Comparison of ENCODE assay signal across 27 cellular contexts in the genomic region with DNA sequence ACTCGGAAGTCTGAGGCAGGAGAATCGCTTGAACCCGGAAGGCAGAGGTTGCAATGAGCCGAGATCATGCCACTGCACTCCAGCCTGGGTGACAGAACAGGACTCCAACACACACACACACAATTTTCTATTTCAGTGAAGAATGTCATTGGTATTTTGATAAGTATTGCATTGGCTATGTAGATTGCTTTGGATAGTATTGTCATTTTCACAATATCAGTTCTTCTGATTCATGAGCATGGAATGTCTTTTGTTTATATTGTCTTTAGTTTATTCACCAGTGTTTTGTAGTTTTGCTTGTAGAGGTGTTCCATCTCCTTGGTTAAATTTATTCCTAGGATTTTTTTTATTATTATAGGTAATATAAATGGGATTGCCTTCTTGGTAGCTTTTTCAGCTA.
DNase-seq lines count a peak whose midpoint lies in the region; ATAC-seq and TF ChIP-seq lines count a peak whose summit lies in the region.
"Had no signal": no experiment of that assay in that cellular context is flagged by ENCODE, and none has a peak within 500 bp of the region (broad histone marks: within the 10 kb centered on the region; RNA-seq: fewer than 3 reads in every experiment).

No MANE protein-coding gene starts in this region.

- H3K36me3 ChIP-seq in mammary epithelial cell (ENCODE audit: insufficient read depth, low read length): no peaks in the 10 kb centered on the region
- H3K36me3 ChIP-seq: adrenal gland, heart right ventricle, lower lobe of right lung, upper lobe of left lung had no signal

- no peaks in the 10 kb centered on the region for H3K4me1 ChIP-seq in mammary epithelial cell (ENCODE audit: insufficient read depth, low read length)
- H3K4me1 ChIP-seq: adrenal gland, heart right ventricle, lower lobe of right lung, upper lobe of left lung had no signal

- no peak overlapping the region for H3K4me3 ChIP-seq in mammary epithelial cell (replicated peaks in 1 of 3; ENCODE audit: insufficient read depth in 1 of 3, low read depth in 2 of 3, low read length in 3 of 3)
- H3K4me3 ChIP-seq: adrenal gland, heart right ventricle, lower lobe of right lung, PC-9, smooth muscle cell, upper lobe of left lung had no signal

- H3K9me3 ChIP-seq in mammary epithelial cell (replicated peaks; ENCODE audit: insufficient read depth, low read length): no peaks in the 10 kb centered on the region
- H3K9me3 ChIP-seq: adrenal gland, heart right ventricle, lower lobe of right lung, upper lobe of left lung had no signal

- no peak overlapping the region for H3K27ac ChIP-seq in mammary epithelial cell (ENCODE audit: insufficient read depth, low read depth, low read length)
- H3K27ac ChIP-seq: adrenal gland, epithelial cell of prostate, heart right ventricle, lower lobe of right lung, PC-9, upper lobe of left lung had no signal

- no peak overlapping the region for H3K4me2 ChIP-seq in mammary epithelial cell (ENCODE audit: insufficient read depth, low read depth, low read length)
- H3K4me2 ChIP-seq: PC-9, smooth muscle cell had no signal

- no TSS peak for BruUV-seq in mammary epithelial cell (replicated peaks; lab: Mats Ljungman, UMichigan)

- H4K20me1 ChIP-seq in mammary epithelial cell (ENCODE audit: insufficient read depth, low read length): no peaks in the 10 kb centered on the region

- CTCF ChIA-PET in mammary epithelial cell (lab: Charles Lee; ENCODE audit: low non-redundant PET) (no interaction called here), HEK293T (lab: Yijun Ruan, JAX) (no interaction called here)

- no peak overlapping the region for H2AFZ ChIP-seq in mammary epithelial cell (ENCODE audit: low read depth, low read length)
- H2AFZ ChIP-seq: PC-9 had no signal

- H3K79me2 ChIP-seq in mammary epithelial cell (ENCODE audit: insufficient read depth, low read length): no peaks in the 10 kb centered on the region

- peak; percentile 1 for DNase-seq in A172 (ENCODE audit: low spot score)
- peak; percentile 42 for DNase-seq in HT1080 (ENCODE audit: low read depth)
- DNase-seq in mammary epithelial cell: peak; percentile 1
- DNase-seq in kidney glomerular epithelial cell (lab: John Stamatoyannopoulos, UW): peak; percentile 15
- no peak for DNase-seq in hippocampal formation (lab: John Stamatoyannopoulos, UW)
- no peak for DNase-seq in HEK293T (ENCODE audit: extremely low spot score)
- DNase-seq in Right ventricle myocardium inferior (ENCODE audit: missing footprints): no peak
- DNase-seq: 8988T; activated CD4-positive, alpha-beta memory T cell treated with anti-CD3 and anti-CD28 coated beads for 36 hours; activated CD4-positive, alpha-beta T cell treated with anti-CD3 and anti-CD28 coated beads for 1 hour; activated CD8-positive, alpha-beta memory T cell treated with anti-CD3 and anti-CD28 coated beads, Interleukin-2, amount 50 U/mL, for 4 hours; activated naive CD4-positive, alpha-beta T cell treated with anti-CD3 and anti-CD28 coated beads for 36 hours; adrenal gland; DND-41; heart right ventricle; Kasumi-1; lower lobe of right lung; NCI-H146; NCI-H226; NCI-H526 treated with DMSO at 0.1 percent for 48 hours; PC-9; SHP77 treated with DMSO at 0.1 percent for 48 hours; stimulated activated naive CD4-positive, alpha-beta T cell; upper lobe of left lung had no signal

- no peak for TF ChIP-seq CTCF in mammary epithelial cell (conservative IDR thresholded peaks at IDR 0.05 in 1 of 2, IDR thresholded peaks at IDR 0.05 in 1 of 2; ENCODE audit: extremely low read depth in 1 of 2, insufficient read depth in 1 of 2, low read depth in 1 of 2, low read length in 2 of 2)

- in situ Hi-C loops in mammary epithelial cell (cut with MboI; ENCODE audit: low sequenced_read_pairs in 2 of 2): no loop called here

- H3K27me3 ChIP-seq in mammary epithelial cell (ENCODE audit: insufficient read depth, low read length): peaks cover 2% of the 10 kb centered on the region
- H3K27me3 ChIP-seq: adrenal gland, heart right ventricle, upper lobe of left lung had no signal

- WGBS in mammary epithelial cell (ENCODE audit: low coverage, missing lambda C conversion rate): 100% methylated on average over 2 of the region's 4 CpGs

- POLR2A ChIA-PET in HEK293T (lab: Yijun Ruan, JAX): no interaction called here

- no peak overlapping the region for H3K9ac ChIP-seq in mammary epithelial cell (ENCODE audit: insufficient read depth, low read length)

- dilution Hi-C loops in mammary epithelial cell (cut with HindIII; ENCODE audit: low sequenced_read_pairs): no loop called here

- intact Hi-C loops in mammary epithelial cell (cut with micrococcal nuclease) (no loop called here), Right ventricle myocardium inferior (cut with DNase I) (no loop called here)

- ATAC-seq in Right ventricle myocardium inferior (no peak), HG03135 (IDR thresholded peaks at IDR 0.05; ENCODE audit: unreplicated experiment) (no peak)
- ATAC-seq: heart right ventricle, lower lobe of right lung had no signal

TF ChIP-seq in HEK293T, 16 proteins besides CTCF, POLR2A, EP300 and RAD21:
- TF ChIP-seq ARNT (IDR thresholded peaks at IDR 0.05) (no peak), LEF1 (IDR thresholded peaks at IDR 0.05; ENCODE audit: borderline replicate concordance) (no peak), SUZ12 (IDR thresholded peaks at IDR 0.05) (no peak), ZNF384 (IDR thresholded peaks at IDR 0.05) (no peak), NFRKB (IDR thresholded peaks at IDR 0.05) (no peak), FOXM1 (IDR thresholded peaks at IDR 0.05; ENCODE audit: borderline replicate concordance) (no peak), HDGF (IDR thresholded peaks at IDR 0.05; ENCODE audit: borderline replicate concordance) (no peak), L3MBTL2 (conservative IDR thresholded peaks at IDR 0.05) (no peak), FOXK2 (IDR thresholded peaks at IDR 0.05) (no peak)
- TF ChIP-seq, protein P1, sequence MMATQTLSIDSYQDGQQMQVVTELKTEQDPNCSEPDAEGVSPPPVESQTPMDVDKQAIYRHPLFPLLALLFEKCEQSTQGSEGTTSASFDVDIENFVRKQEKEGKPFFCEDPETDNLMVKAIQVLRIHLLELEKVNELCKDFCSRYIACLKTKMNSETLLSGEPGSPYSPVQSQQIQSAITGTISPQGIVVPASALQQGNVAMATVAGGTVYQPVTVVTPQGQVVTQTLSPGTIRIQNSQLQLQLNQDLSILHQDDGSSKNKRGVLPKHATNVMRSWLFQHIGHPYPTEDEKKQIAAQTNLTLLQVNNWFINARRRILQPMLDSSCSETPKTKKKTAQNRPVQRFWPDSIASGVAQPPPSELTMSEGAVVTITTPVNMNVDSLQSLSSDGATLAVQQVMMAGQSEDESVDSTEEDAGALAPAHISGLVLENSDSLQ (IDR thresholded peaks at IDR 0.05): no peak

Comparison
In these comparisons a context has a peak if more than half of its experiments do, and no peak if none do; other contexts are left out.
1. DNase-seq: peak in A172 (single experiment), HT1080 (single experiment), mammary epithelial cell (single experiment) and kidney glomerular epithelial cell (single experiment); none in hippocampal formation (0 of 2), HEK293T (single experiment) and Right ventricle myocardium inferior (single experiment).